14 cellular contexts compared by ENCODE assay signal in the genomic region with DNA sequence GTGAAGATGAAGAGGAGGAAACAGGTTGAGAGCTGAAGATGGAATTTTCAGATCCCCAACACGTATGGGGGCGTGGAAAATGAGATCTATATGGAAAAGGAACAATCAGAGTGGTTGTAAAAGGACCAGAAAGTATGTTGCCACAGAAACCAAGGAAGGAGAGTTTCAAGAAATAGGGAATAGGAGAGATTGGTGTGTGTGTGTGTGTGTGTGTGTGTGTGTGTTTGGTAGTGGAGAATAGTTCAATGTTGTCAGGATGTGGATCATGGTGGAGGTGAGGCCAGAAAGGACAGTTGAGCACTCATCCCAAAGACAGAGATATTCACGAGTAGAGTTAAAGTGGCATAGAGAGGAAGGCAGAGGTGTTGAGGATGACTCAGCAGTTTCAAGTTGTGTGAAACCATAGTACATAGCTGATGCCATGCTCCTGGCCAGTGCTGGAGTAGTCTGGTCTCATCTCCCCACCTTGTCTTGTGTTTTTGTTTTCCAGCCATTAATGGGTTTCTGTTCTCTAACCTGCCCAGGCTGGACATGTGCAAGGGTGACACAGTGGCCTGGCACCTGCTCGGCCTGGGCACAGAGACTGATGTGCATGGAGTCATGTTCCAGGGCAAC. TPM values are rescaled to one million over a fixed set of nuclear protein-coding genes. Genes with fewer than 3 reads are reported as not detected.
A peak's percentile ranks its signal among the peaks of the same experiment; 100 is the strongest.
DNase-seq lines count a peak whose midpoint lies in the region; ATAC-seq and TF ChIP-seq lines count a peak whose summit lies in the region.
"Had no signal": no experiment of that assay in that cellular context is flagged by ENCODE, and none has a peak within 500 bp of the region (broad histone marks: within the 10 kb centered on the region; RNA-seq: fewer than 3 reads in every experiment).

No MANE protein-coding gene starts in this region.

- ATAC-seq in GM18511 (IDR thresholded peaks at IDR 0.05; ENCODE audit: unreplicated experiment) (peak; percentile 91), GM21360 (IDR thresholded peaks at IDR 0.05; ENCODE audit: unreplicated experiment) (peak; percentile 63), HG03139 (IDR thresholded peaks at IDR 0.05; ENCODE audit: unreplicated experiment) (peak; percentile 77), psoas muscle (no peak), left lung (no peak)

- TF ChIP-seq CTCF in fibroblast of mammary gland (conservative IDR thresholded peaks at IDR 0.05; ENCODE audit: control insufficient read depth, insufficient read depth, low read depth, low read length) (no peak), psoas muscle (IDR thresholded peaks at IDR 0.05) (no peak), left lung (IDR thresholded peaks at IDR 0.05) (no peak)

- 51 to 69% (median 62%) methylated on average over 4 of the region's 4 CpGs for WGBS in psoas muscle, 3 donors

- intact Hi-C loops in psoas muscle (cut with DNase I): no loop called here
- intact Hi-C loops in left lung (cut with DNase I): no loop called here

- H3K9me3 ChIP-seq in psoas muscle (no peaks in the 10 kb centered on the region), left lung (no peaks in the 10 kb centered on the region)
- H3K9me3 ChIP-seq: thyroid gland had no signal

- H3K4me3 ChIP-seq in fibroblast of mammary gland (ENCODE audit: control insufficient read depth, low read depth, low read length) (no peak overlapping the region), psoas muscle (no peak overlapping the region), left lung (no peak overlapping the region)
- H3K4me3 ChIP-seq: dorsolateral prefrontal cortex, thyroid gland had no signal

- H3K4me1 ChIP-seq in psoas muscle (no peaks in the 10 kb centered on the region), left lung (no peaks in the 10 kb centered on the region)
- H3K4me1 ChIP-seq: thyroid gland had no signal

- H3K27me3 ChIP-seq in psoas muscle (ENCODE audit: insufficient read depth in 3 of 3, low read length in 2 of 3): peaks cover 0 to 21% (median 0%) of the 10 kb centered on the region in 3 donors
- no peaks in the 10 kb centered on the region for H3K27me3 ChIP-seq in left lung
- H3K27me3 ChIP-seq: thyroid gland had no signal

- peak; percentile 2 for DNase-seq in fibroblast of mammary gland (ENCODE audit: low read depth)
- DNase-seq in psoas muscle: no peak
- no peak for DNase-seq in HK-2 (ENCODE audit: unreplicated experiment)
- no peak for DNase-seq in NCI-H146 treated with DMSO at 0.1 percent for 48 hours (lab: John Stamatoyannopoulos, UW; ENCODE audit: unreplicated experiment)
- DNase-seq in left lung: no peak
- DNase-seq: activated B cell treated with CpG ODN at 0.5 μM for 24 hours, dorsolateral prefrontal cortex, NCI-H2171, posterior cingulate gyrus, thyroid gland had no signal

- no peak overlapping the region for H3K27ac ChIP-seq in psoas muscle
- no peak overlapping the region for H3K27ac ChIP-seq in left lung
- H3K27ac ChIP-seq: thyroid gland had no signal

- H3K36me3 ChIP-seq in psoas muscle (ENCODE audit: insufficient read depth in 1 of 2, low read depth in 1 of 2) (no peaks in the 10 kb centered on the region), left lung (no peaks in the 10 kb centered on the region)
- H3K36me3 ChIP-seq: thyroid gland had no signal

RNA-seq across cellular contexts. Expression of a gene that starts 36.1 kb away (rescaled TPM):
- 1 to 10 TPM in 1 of 4 donors, under 1 TPM in 3; 0.19 to 1.6 (median 0.49) TPM for total RNA-seq in psoas muscle
- polyA plus RNA-seq in psoas muscle: under 1 TPM; 0.21 to 0.57 (median 0.25) TPM
- total RNA-seq in left lung: 10 to 100 TPM; 11.8 to 34.6 TPM
- total RNA-seq: activated B cell treated with CpG ODN at 0.5 μM for 24 hours had no signal
- polyA plus RNA-seq: IgD-negative memory B cell had no signal

Comparison
In these comparisons a context has a peak if more than half of its experiments do, and no peak if none do; other contexts are left out.
1. ATAC-seq: peak in GM18511 (single experiment), GM21360 (single experiment) and HG03139 (single experiment); none in psoas muscle (0 of 4) and left lung (single experiment).
2. RNA of a gene that starts 36.1 kb away (total RNA-seq): 11.8 to 34.6 TPM in left lung; 0.19 to 1.6 TPM in psoas muscle; every median in the first group is over 4 times any median in the second.